Comparison of ENCODE assay signal across 1 cellular context in genomic region chr5:152819891-152820290, GRCh38.
TF ChIP-seq lines count a peak whose summit lies in the region.

No MANE protein-coding gene starts in this region.

TF ChIP-seq in GM23338, 12 proteins besides CTCF, POLR2A, EP300 and RAD21 (continued from another document):
- TF ChIP-seq ZNF462 (CRISPR knock-in tag; IDR thresholded peaks at IDR 0.05) (no peak), EZH2 (IDR thresholded peaks at IDR 0.05; ENCODE audit: low read depth, unreplicated experiment) (no peak), ZNF114 (CRISPR knock-in tag; IDR thresholded peaks at IDR 0.05) (no peak), EZH2phosphoT487 (IDR thresholded peaks at IDR 0.05; ENCODE audit: unreplicated experiment) (no peak), ETS1 (IDR thresholded peaks at IDR 0.05) (no peak), STAT1 (IDR thresholded peaks at IDR 0.05; ENCODE audit: unreplicated experiment) (no peak), REST (IDR thresholded peaks at IDR 0.05; ENCODE audit: unreplicated experiment) (no peak)
